ENCODE assay signal across 7 cellular contexts in genomic region chr10:43574035-43574892, GRCh38. TPM values are rescaled to one million over a fixed set of nuclear protein-coding genes. Genes with fewer than 3 reads are reported as not detected.
DNase-seq lines count a peak whose midpoint lies in the region; ATAC-seq, FAIRE-seq and TF ChIP-seq lines count a peak whose summit lies in the region.

Gene ZNF239 (minus strand): TSS chr10:43574616. CDS start chr10:43558079, 16,537 bp downstream.

- H3K4me2 ChIP-seq in endothelial cell of umbilical vein (ENCODE audit: insufficient read depth, low read length), result peak within 1 kb of the TSS; percentile 67

- no peak within 1 kb of the TSS for H3K9ac ChIP-seq in endothelial cell of umbilical vein (replicated peaks; ENCODE audit: extremely low read depth, insufficient read depth, low read length)

- H3K36me3 ChIP-seq in endothelial cell of umbilical vein (ENCODE audit: control insufficient read depth in 2 of 2, extremely low read depth in 1 of 2, insufficient read depth in 2 of 2, low read length in 2 of 2), result no peaks in the 10 kb centered on the region

- TF ChIP-seq CTCF in endothelial cell of umbilical vein (IDR thresholded peaks at IDR 0.05; ENCODE audit: extremely low read depth in 1 of 2, insufficient read depth in 1 of 2, low read depth in 1 of 2, low read length in 2 of 2), result no peak

- peaks cover 6% of the 10 kb centered on the region for H3K4me1 ChIP-seq in endothelial cell of umbilical vein (ENCODE audit: control insufficient read depth, extremely low read depth, insufficient read depth, low read length)

- H3K27ac ChIP-seq in endothelial cell of umbilical vein (ENCODE audit: insufficient read depth, low read depth, low read length), result no peak within 1 kb of the TSS

- peak within 1 kb of the TSS in 2 of 3 experiments; percentile 26 to 36 for H3K4me3 ChIP-seq in endothelial cell of umbilical vein (replicated peaks in 1 of 3; ENCODE audit: insufficient read depth in 1 of 3, low read depth in 1 of 3, low read length in 3 of 3)

- no peaks in the 10 kb centered on the region for H3K9me3 ChIP-seq in endothelial cell of umbilical vein (replicated peaks; ENCODE audit: control insufficient read depth, insufficient read depth, low read length)

- no peaks in the 10 kb centered on the region for H4K20me1 ChIP-seq in endothelial cell of umbilical vein (replicated peaks; ENCODE audit: control insufficient read depth, extremely low read depth, insufficient read depth, low read length)

- no peak for TF ChIP-seq POLR2A in endothelial cell of umbilical vein (IDR thresholded peaks at IDR 0.05; ENCODE audit: low read depth, low read length)

- intact Hi-C loops in endothelial cell of umbilical vein (cut with micrococcal nuclease), result loop anchor here (5.0 kb wide), 2 partner anchors 33 to 73 kb away; partner anchors contain the start of genes ZNF32 and ZNF485

- H3K79me2 ChIP-seq in endothelial cell of umbilical vein (ENCODE audit: control insufficient read depth, insufficient read depth, low read length), result no peaks in the 10 kb centered on the region

- H3K27me3 ChIP-seq in endothelial cell of umbilical vein (ENCODE audit: control insufficient read depth in 2 of 2, insufficient read depth in 2 of 2, low read length in 2 of 2), result peaks cover 0 to 20% of the 10 kb centered on the region in 2 experiments

- FAIRE-seq in endothelial cell of umbilical vein (lab: Jason Lieb, UNC), result peak; percentile 40

- DNase-seq in NCI-H748 (lab: John Stamatoyannopoulos, UW; ENCODE audit: unreplicated experiment), result peak; percentile 83
- peak; percentile 91 for DNase-seq in activated CD8-positive, alpha-beta memory T cell treated with anti-CD3 and anti-CD28 coated beads, Interleukin-2, amount 50 U/mL, for 48 hours
- DNase-seq in endothelial cell of umbilical vein (ENCODE audit: low read depth, low spot score), result peak; percentile 56
- DNase-seq in midbrain (lab: John Stamatoyannopoulos, UW), result peak; percentile 88
- peak; percentile 69 for DNase-seq in stimulated activated CD8-positive, alpha-beta memory T cell treated with anti-CD3 and anti-CD28 coated beads, Interleukin-15, amount 100 ng/mL, for 24 hours (ENCODE audit: low read depth)

- peak; percentile 98 for ATAC-seq in GM18511 (IDR thresholded peaks at IDR 0.05; ENCODE audit: unreplicated experiment)
- peak; percentile 97 for ATAC-seq in HG02970 (IDR thresholded peaks at IDR 0.05; ENCODE audit: low FRiP score, unreplicated experiment)

- H3K9me1 ChIP-seq in endothelial cell of umbilical vein (replicated peaks; ENCODE audit: control insufficient read depth, extremely low read depth, insufficient read depth, low read length), result no peaks in the 10 kb centered on the region

- dilution Hi-C loops in endothelial cell of umbilical vein (cut with MboI; ENCODE audit: extremely low pct_ligation_motif_present, low sequenced_read_pairs), result no loop called here

- POLR2A ChIA-PET in endothelial cell of umbilical vein (lab: Charles Lee), result no interaction called here

- CTCF ChIA-PET in endothelial cell of umbilical vein (lab: Charles Lee), result interaction anchor here (0.8 to 1.0 kb wide), 2 partner anchors 17 to 811 kb away, joined by 3 read pairs; no protein-coding TSS in a partner anchor

- no TSS peak for BruUV-seq in endothelial cell of umbilical vein (replicated peaks; lab: Mats Ljungman, UMichigan)

- peak within 1 kb of the TSS; percentile 45 for H2AFZ ChIP-seq in endothelial cell of umbilical vein (ENCODE audit: low read depth, low read length)

TF ChIP-seq in endothelial cell of umbilical vein, 7 proteins besides CTCF, POLR2A, EP300 and RAD21:
- TF ChIP-seq EZH2 (IDR thresholded peaks at IDR 0.05; ENCODE audit: borderline replicate concordance, low read depth, low read length, severe bottlenecking) (peak; percentile 47), POLR2AphosphoS5 (IDR thresholded peaks at IDR 0.05; ENCODE audit: insufficient read depth, low read depth, low read length) (peak; percentile 43), MAX (IDR thresholded peaks at IDR 0.05; ENCODE audit: insufficient read depth, insufficient read length) (no peak)

RNA-seq across cellular contexts. Expression of gene ZNF239, which starts in this region (rescaled TPM):
- total RNA-seq in endothelial cell of umbilical vein, result 0.44 and 0.51 TPM in 2 replicates
- polyA plus RNA-seq in endothelial cell of umbilical vein, result 0.30 and 0.40 TPM in 2 replicates
- 0.27 and 0.30 TPM in 2 replicates for polyA plus RNA-seq in endothelial cell of umbilical vein (2011; cell fraction: cytosol; rRNA removed)
- 0.88 and 0.90 TPM in 2 replicates for polyA plus RNA-seq in endothelial cell of umbilical vein (2011; cell fraction: nucleus; rRNA removed)
- polyA plus RNA-seq in endothelial cell of umbilical vein (2012), result 0.41 and 0.67 TPM in 2 replicates
- 0.17 and 0.91 TPM in 2 replicates for polyA minus RNA-seq in endothelial cell of umbilical vein
- polyA minus RNA-seq in endothelial cell of umbilical vein (2011; cell fraction: cytosol; rRNA and poly(A)+ RNA removed), result 3.7 TPM
- polyA minus RNA-seq in endothelial cell of umbilical vein (2011; cell fraction: nucleus; rRNA and poly(A)+ RNA removed), result 0.34 TPM in 1 of 2 replicates, not detected in the other
